8 cellular contexts compared by ENCODE assay signal in the genomic region with DNA sequence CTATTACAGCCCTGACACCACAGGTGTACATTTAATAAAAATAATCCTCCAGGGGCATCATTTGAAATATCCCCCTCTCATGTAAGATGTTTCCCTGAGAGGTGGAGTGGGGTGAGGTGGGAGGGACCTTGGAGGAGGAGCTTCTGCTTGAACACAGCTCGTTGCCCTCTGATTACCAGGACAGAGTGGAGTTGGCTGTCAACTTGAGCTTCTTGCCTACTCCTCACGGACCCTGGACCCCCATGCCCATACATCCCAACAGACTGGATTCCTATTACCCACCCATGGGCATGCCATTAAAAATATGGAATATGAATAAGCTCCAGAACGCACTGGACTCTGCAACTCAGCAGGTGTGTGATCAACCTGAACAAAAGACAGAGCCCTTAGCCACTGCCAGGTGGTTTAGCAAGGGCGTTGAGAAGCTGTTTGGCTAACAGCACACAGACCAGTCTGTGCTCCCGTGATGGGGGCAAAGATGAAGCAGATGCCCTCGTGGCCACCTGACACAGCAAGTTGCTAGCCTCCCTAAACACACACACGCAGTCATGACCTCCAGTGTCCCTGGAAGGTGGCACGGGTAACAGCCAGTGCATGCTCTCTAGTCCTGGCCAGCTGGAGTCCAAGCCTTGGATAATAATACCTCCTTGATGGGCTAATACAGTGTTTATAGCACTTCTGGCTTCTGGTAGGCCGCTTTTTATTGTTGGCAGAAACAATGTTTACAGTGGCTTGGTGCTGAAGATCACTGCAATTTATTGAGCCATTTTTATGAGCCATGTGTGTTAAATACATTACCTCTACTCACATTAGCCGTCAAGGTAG.
DNase-seq lines count a peak whose midpoint lies in the region; ATAC-seq and TF ChIP-seq lines count a peak whose summit lies in the region.
"Had no signal": no experiment of that assay in that cellular context is flagged by ENCODE, and none has a peak within 500 bp of the region (broad histone marks: within the 10 kb centered on the region; RNA-seq: fewer than 3 reads in every experiment).

No MANE protein-coding gene starts in this region.

- H3K36me3 ChIP-seq in GM23338 (ENCODE audit: insufficient read depth) (no peaks in the 10 kb centered on the region), sigmoid colon (no peaks in the 10 kb centered on the region), upper lobe of left lung (no peaks in the 10 kb centered on the region)

- H4K20me1 ChIP-seq in GM23338 (replicated peaks; ENCODE audit: insufficient read depth): no peaks in the 10 kb centered on the region

- H3K27me3 Mint-ChIP-seq in GM23338 (ENCODE audit: insufficient read depth, low read depth, poor library complexity): peaks cover 4% of the 10 kb centered on the region
- peaks cover 8% of the 10 kb centered on the region for H3K27me3 Mint-ChIP-seq in central memory CD8-positive, alpha-beta T cell
- no peaks in the 10 kb centered on the region for H3K27me3 Mint-ChIP-seq in stimulated activated naive B cell treated with anti-CD40 and anti-IgM and Interleukin-4, amounts not matched to agents 10 μg/mL and 1 μg/mL and 100 μg/mL, for 72 hours

- WGBS in sigmoid colon, 2 donors: 18 to 67% methylated on average over 10 of the region's 10 CpGs
- WGBS in upper lobe of left lung, 2 donors: 86 to 93% methylated on average over 8 to 10 of the region's 10 CpGs

- TF ChIP-seq EP300 in sigmoid colon (IDR thresholded peaks at IDR 0.05) (peak in 3 of 4 donors; percentile 41 to 46 (median 41)), upper lobe of left lung (IDR thresholded peaks at IDR 0.05) (no peak)

- H3F3A ChIP-seq in GM23338 (replicated peaks; ENCODE audit: low read depth): peaks cover 7% of the 10 kb centered on the region; the same call in 1 of the 2 replicates

- H3K79me2 ChIP-seq in GM23338 (replicated peaks; ENCODE audit: insufficient read depth): no peaks in the 10 kb centered on the region

- no peak overlapping the region for H3K4me2 ChIP-seq in GM23338

- TF ChIP-seq POLR2A in sigmoid colon (IDR thresholded peaks at IDR 0.05): no peak
- no peak for TF ChIP-seq POLR2A in upper lobe of left lung (IDR thresholded peaks at IDR 0.05)

- H3K27me3 ChIP-seq in GM23338 (ENCODE audit: insufficient read depth) (no peaks in the 10 kb centered on the region), sigmoid colon (no peaks in the 10 kb centered on the region), upper lobe of left lung (no peaks in the 10 kb centered on the region)

- H3K9me3 ChIP-seq in sigmoid colon: no peaks in the 10 kb centered on the region
- H3K9me3 ChIP-seq in upper lobe of left lung: no peaks in the 10 kb centered on the region

- H3K4me3 ChIP-seq in GM23338 (no peak overlapping the region), sigmoid colon (no peak overlapping the region), upper lobe of left lung (no peak overlapping the region)

- intact Hi-C loops in sigmoid colon (cut with DNase I): loop anchor here (5.0 kb wide), 4 partner anchors 56 to 361 kb away; a partner anchor contains a TSS

- no peak for ATAC-seq in GM23338
- ATAC-seq in central memory CD8-positive, alpha-beta T cell (replicated peaks; ENCODE audit: extremely low read depth, poor library complexity, severe bottlenecking): no peak
- ATAC-seq in HG02938 (IDR thresholded peaks at IDR 0.05; ENCODE audit: unreplicated experiment): no peak
- ATAC-seq in stimulated activated naive B cell treated with anti-CD40 and anti-IgM and Interleukin-4, amounts not matched to agents 10 μg/mL and 1 μg/mL and 100 μg/mL, for 72 hours (replicated peaks): no peak
- no peak for ATAC-seq in upper lobe of left lung (ENCODE audit: low FRiP score in 2 of 2)

- no peak overlapping the region for H3K4me3 Mint-ChIP-seq in GM23338
- no peak overlapping the region for H3K4me3 Mint-ChIP-seq in central memory CD8-positive, alpha-beta T cell
- H3K4me3 Mint-ChIP-seq in stimulated activated naive B cell treated with anti-CD40 and anti-IgM and Interleukin-4, amounts not matched to agents 10 μg/mL and 1 μg/mL and 100 μg/mL, for 72 hours: no peak overlapping the region
- H3K4me3 Mint-ChIP-seq: neural crest cell had no signal

- H2AFZ ChIP-seq in GM23338: 0 out of 2 replicates have a peak overlapping the region, but pooled peaks have one; percentile 32

- no peaks in the 10 kb centered on the region for H3K9me3 Mint-ChIP-seq in GM23338
- no peaks in the 10 kb centered on the region for H3K9me3 Mint-ChIP-seq in central memory CD8-positive, alpha-beta T cell
- no peaks in the 10 kb centered on the region for H3K9me3 Mint-ChIP-seq in stimulated activated naive B cell treated with anti-CD40 and anti-IgM and Interleukin-4, amounts not matched to agents 10 μg/mL and 1 μg/mL and 100 μg/mL, for 72 hours
- H3K9me3 Mint-ChIP-seq: neural crest cell had no signal

- no peak overlapping the region for H3K27ac Mint-ChIP-seq in GM23338
- peak overlapping the region; percentile 56 for H3K27ac Mint-ChIP-seq in central memory CD8-positive, alpha-beta T cell (ENCODE audit: low read depth)
- no peak overlapping the region for H3K27ac Mint-ChIP-seq in stimulated activated naive B cell treated with anti-CD40 and anti-IgM and Interleukin-4, amounts not matched to agents 10 μg/mL and 1 μg/mL and 100 μg/mL, for 72 hours

- peaks cover 19% of the 10 kb centered on the region for H3K4me1 ChIP-seq in GM23338 (ENCODE audit: insufficient read depth)
- H3K4me1 ChIP-seq in sigmoid colon: peaks cover 0 to 76% (median 72%) of the 10 kb centered on the region in 4 donors
- H3K4me1 ChIP-seq in upper lobe of left lung: peaks cover 64 to 86% (median 69%) of the 10 kb centered on the region in 4 donors

- H3K27ac ChIP-seq in GM23338 (ENCODE audit: low read depth) (no peak overlapping the region), sigmoid colon (peak overlapping the region in 3 of 4 donors; percentile 48 to 90 (median 51)), upper lobe of left lung (no peak overlapping the region)

- H3K4me1 Mint-ChIP-seq in GM23338: peaks cover 43% of the 10 kb centered on the region
- peaks cover 52% of the 10 kb centered on the region for H3K4me1 Mint-ChIP-seq in central memory CD8-positive, alpha-beta T cell
- H3K4me1 Mint-ChIP-seq in stimulated activated naive B cell treated with anti-CD40 and anti-IgM and Interleukin-4, amounts not matched to agents 10 μg/mL and 1 μg/mL and 100 μg/mL, for 72 hours: peaks cover 62 to 80% of the 10 kb centered on the region in 2 donors

- TF ChIP-seq CTCF in GM23338 (conservative IDR thresholded peaks at IDR 0.05; ENCODE audit: low read depth in 2 of 2): no peak
- TF ChIP-seq CTCF in sigmoid colon (IDR thresholded peaks at IDR 0.05): no peak
- TF ChIP-seq CTCF in upper lobe of left lung (IDR thresholded peaks at IDR 0.05): no peak

- DNase-seq in GM23338 (ENCODE audit: low spot score): no peak
- peak; percentile 86 for DNase-seq in NCI-H2029 (lab: John Stamatoyannopoulos, UW)
- DNase-seq in central memory CD8-positive, alpha-beta T cell (ENCODE audit: low spot score in 2 of 2): no peak
- peak; percentile 65 for DNase-seq in sigmoid colon
- DNase-seq in stimulated activated naive B cell treated with anti-CD40 and anti-IgM and Interleukin-4, amounts not matched to agents 10 μg/mL and 1 μg/mL and 100 μg/mL, for 72 hours: no peak
- DNase-seq in upper lobe of left lung: no peak

- H3K9me2 ChIP-seq in GM23338 (ENCODE audit: insufficient read depth): 0 out of 2 replicates have a peak, but pooled peaks cover 2% of the 10 kb centered on the region

- H3K36me3 Mint-ChIP-seq in GM23338 (ENCODE audit: low read depth): no peaks in the 10 kb centered on the region
- H3K36me3 Mint-ChIP-seq in central memory CD8-positive, alpha-beta T cell (ENCODE audit: insufficient read depth): peaks cover 12% of the 10 kb centered on the region
- no peaks in the 10 kb centered on the region for H3K36me3 Mint-ChIP-seq in stimulated activated naive B cell treated with anti-CD40 and anti-IgM and Interleukin-4, amounts not matched to agents 10 μg/mL and 1 μg/mL and 100 μg/mL, for 72 hours

TF ChIP-seq in GM23338, 12 proteins besides CTCF, POLR2A, EP300 and RAD21 (continues in another document):
- no peak for TF ChIP-seq EZH2 (IDR thresholded peaks at IDR 0.05; ENCODE audit: low read depth, unreplicated experiment)
- TF ChIP-seq CREB1 (CRISPR knock-in tag; IDR thresholded peaks at IDR 0.05; ENCODE audit: low read depth): no peak
- no peak for TF ChIP-seq NANOG (IDR thresholded peaks at IDR 0.05; ENCODE audit: borderline replicate concordance)
- no peak for TF ChIP-seq EZH2phosphoT487 (IDR thresholded peaks at IDR 0.05; ENCODE audit: unreplicated experiment)
- TF ChIP-seq ZNF331 (CRISPR knock-in tag; IDR thresholded peaks at IDR 0.05; ENCODE audit: low read depth): no peak
- no peak for TF ChIP-seq JUNB (IDR thresholded peaks at IDR 0.05; ENCODE audit: unreplicated experiment)

Comparison
In these comparisons a context has a peak if more than half of its experiments do, and no peak if none do; other contexts are left out.
1. DNase-seq: peak in NCI-H2029 (single experiment) and sigmoid colon (single experiment); none in GM23338 (single experiment), central memory CD8-positive, alpha-beta T cell (0 of 2), stimulated activated naive B cell treated with anti-CD40 and anti-IgM and Interleukin-4, amounts not matched to agents 10 μg/mL and 1 μg/mL and 100 μg/mL, for 72 hours (single experiment) and upper lobe of left lung (0 of 2).
2. H3K27ac ChIP-seq: peak in sigmoid colon (3 of 4); none in GM23338 (single experiment) and upper lobe of left lung (0 of 4).